1 cellular context compared by ENCODE assay signal in the genomic region with DNA sequence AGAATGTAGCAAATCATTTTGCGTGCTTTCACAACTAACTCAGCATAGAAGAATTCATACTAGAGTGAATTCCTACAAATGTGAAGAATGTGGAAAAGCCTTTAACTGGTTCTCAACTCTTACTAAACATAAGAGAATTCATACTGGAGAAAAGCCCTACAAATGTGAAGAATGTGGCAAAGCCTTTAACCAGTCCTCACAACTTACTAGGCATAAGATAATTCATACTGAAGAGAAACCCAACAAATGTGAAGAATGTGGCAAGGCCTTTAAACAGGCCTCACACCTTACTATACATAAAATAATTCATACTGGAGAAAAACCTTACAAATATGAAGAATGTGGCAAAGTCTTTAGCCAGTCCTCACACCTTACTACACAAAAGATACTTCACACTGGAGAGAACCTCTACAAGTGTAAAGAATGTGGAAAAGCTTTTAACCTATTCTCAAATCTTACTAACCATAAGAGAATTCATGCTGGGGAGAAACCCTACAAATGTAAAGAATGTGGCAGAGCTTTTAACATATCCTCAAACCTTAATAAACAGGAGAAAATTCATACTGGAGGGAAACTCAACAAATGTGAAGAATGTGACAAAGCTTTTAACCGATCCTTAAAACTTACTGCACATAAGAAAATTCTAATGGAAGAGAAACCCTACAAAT.
A peak's percentile ranks its signal among the peaks of the same experiment; 100 is the strongest.
TF ChIP-seq lines count a peak whose summit lies in the region.

No MANE protein-coding gene starts in this region.

TF ChIP-seq in H1, 55 proteins besides CTCF, POLR2A, EP300 and RAD21:
- TF ChIP-seq, protein P1, sequence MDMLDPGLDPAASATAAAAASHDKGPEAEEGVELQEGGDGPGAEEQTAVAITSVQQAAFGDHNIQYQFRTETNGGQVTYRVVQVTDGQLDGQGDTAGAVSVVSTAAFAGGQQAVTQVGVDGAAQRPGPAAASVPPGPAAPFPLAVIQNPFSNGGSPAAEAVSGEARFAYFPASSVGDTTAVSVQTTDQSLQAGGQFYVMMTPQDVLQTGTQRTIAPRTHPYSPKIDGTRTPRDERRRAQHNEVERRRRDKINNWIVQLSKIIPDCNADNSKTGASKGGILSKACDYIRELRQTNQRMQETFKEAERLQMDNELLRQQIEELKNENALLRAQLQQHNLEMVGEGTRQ (IDR thresholded peaks at IDR 0.05; ENCODE audit: low read length), result no peak
- peak; percentile 83 for TF ChIP-seq ZNF274 (IDR thresholded peaks at IDR 0.05; ENCODE audit: borderline replicate concordance, extremely low read depth, low read length)
TF ChIP-seq in H1: peak in this region for 1.
